In the genomic region with DNA sequence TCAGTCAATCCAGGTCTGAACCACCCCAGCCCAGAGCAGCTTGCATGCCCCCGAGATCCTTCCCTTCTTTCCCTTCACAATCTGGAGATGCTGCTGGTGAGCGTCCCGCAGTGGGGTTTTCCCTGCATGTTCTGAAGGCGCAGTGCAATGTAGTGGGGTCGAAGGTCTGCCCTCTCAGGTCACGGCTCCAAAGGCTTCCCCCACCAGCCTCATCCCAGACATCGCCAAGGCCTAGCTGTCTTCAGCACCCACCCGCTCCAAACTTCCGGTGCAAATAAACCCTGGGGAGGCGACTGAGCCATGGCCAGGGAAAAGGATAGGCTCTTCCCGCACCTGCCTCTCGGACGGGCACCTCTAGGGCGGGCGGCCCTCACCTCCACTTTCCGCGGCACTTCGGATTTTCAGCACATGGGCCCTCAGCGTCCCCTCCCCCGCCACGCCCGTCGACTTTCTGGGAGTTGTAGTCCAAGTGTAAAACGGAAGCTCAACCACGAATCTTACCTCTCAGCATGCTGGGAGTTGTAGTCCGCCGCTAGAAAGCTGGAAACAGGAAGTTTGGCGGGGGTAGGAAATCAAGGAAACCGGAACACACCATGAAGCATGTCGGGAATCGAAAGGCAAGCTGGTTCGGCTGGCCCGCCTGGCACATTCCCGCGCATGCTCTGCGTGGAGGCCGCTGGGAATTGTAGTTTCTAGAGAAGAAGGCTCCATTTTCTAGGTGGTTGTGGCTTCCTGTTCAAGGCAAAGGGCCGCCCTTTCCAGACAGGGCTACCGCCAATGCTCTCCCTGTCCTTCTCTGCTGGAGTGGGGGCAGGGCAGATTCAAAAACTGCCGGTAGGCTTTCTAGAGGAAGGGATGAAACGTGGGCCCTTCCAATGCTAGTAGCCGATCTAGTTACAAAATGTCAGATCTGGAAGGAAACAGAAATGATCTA, we compare ENCODE assay signal across 8 cellular contexts. TPM values are rescaled to one million over a fixed set of nuclear protein-coding genes. Genes with fewer than 3 reads are reported as not detected.
DNase-seq lines count a peak whose midpoint lies in the region; ATAC-seq and TF ChIP-seq lines count a peak whose summit lies in the region.

A gene (minus strand): TSS at position 410 of the 934 bp plus-strand sequence. CDS start 2,384 bp downstream, outside the sequence.

- peak within 1 kb of the TSS; percentile 62 for H2AFZ ChIP-seq in KMS-11 (ENCODE audit: low read depth)

- no peaks in the 10 kb centered on the region for H3K27me3 ChIP-seq in KMS-11 (ENCODE audit: insufficient read depth, low read depth)
- no peaks in the 10 kb centered on the region for H3K27me3 ChIP-seq in Peyer's patch
- H3K27me3 ChIP-seq in esophagus (ENCODE audit: control insufficient read depth in 1 of 2, insufficient read depth in 2 of 2, low read length in 2 of 2) = no peaks in the 10 kb centered on the region
- H3K27me3 ChIP-seq in mucosa of stomach (ENCODE audit: control insufficient read depth, insufficient read depth, low read length) = no peaks in the 10 kb centered on the region

- H3K4me3 ChIP-seq in KMS-11 (IDR thresholded peaks at IDR 0.05; ENCODE audit: insufficient read depth, low read depth, low read length) (peak within 1 kb of the TSS; percentile 99), Peyer's patch (peak within 1 kb of the TSS; percentile 57 to 75 (median 68)), esophagus (ENCODE audit: low read depth in 1 of 2, low read length in 2 of 2) (peak within 1 kb of the TSS; percentile 76 to 79), mucosa of stomach (ENCODE audit: low read length) (peak within 1 kb of the TSS; percentile 92)

- H3K4me1 ChIP-seq in KMS-11 (ENCODE audit: low read depth, poor library complexity, severe bottlenecking) (peaks cover 55% of the 10 kb centered on the region), Peyer's patch (peaks cover 0 to 15% (median 3%) of the 10 kb centered on the region in 4 donors), esophagus (ENCODE audit: control insufficient read depth in 2 of 2, insufficient read depth in 2 of 2, low read length in 1 of 2) (peaks cover 0 to 2% of the 10 kb centered on the region in 2 donors), mucosa of stomach (ENCODE audit: control insufficient read depth, insufficient read depth, low read length) (peaks cover 20% of the 10 kb centered on the region)

- 1% methylated on average over 42 of the region's 42 CpGs for WGBS in esophagus, 2 donors

- H3K9ac ChIP-seq in KMS-11 (peak within 1 kb of the TSS; percentile 83), mucosa of stomach (ENCODE audit: low read length) (peak within 1 kb of the TSS; percentile 70)

- peak in 1 of 2 donors; percentile 43 for TF ChIP-seq POLR2A in Peyer's patch (IDR thresholded peaks at IDR 0.05)

- peak within 1 kb of the TSS; percentile 81 for H3K4me2 ChIP-seq in KMS-11

- peak; percentile 99 for DNase-seq in DMS53 treated with DMSO at 0.1 percent for 48 hours (lab: John Stamatoyannopoulos, UW; ENCODE audit: unreplicated experiment)
- peak; percentile 96 to 99 (median 98) for DNase-seq in Peyer's patch
- DNase-seq in activated T-cell treated with anti-CD3 and anti-CD28 coated beads, Interleukin-2, amount 50 U/mL, for 48 hours = peak; percentile 96 to 97
- DNase-seq in stimulated activated CD8-positive, alpha-beta memory T cell treated with anti-CD3 and anti-CD28 coated beads, Interleukin-7, amount 100 ng/mL, for 1 hour (ENCODE audit: low read depth in 2 of 2) = peak; percentile 91

- no peaks in the 10 kb centered on the region; the same call in 1 of the 2 replicates for H3K36me3 ChIP-seq in KMS-11 (ENCODE audit: insufficient read depth)
- peaks cover 0 to 53% (median 0%) of the 10 kb centered on the region in 3 donors for H3K36me3 ChIP-seq in Peyer's patch
- H3K36me3 ChIP-seq in esophagus (ENCODE audit: control insufficient read depth in 2 of 2, insufficient read depth in 2 of 2, low read length in 1 of 2) = peaks cover 10 to 35% of the 10 kb centered on the region in 2 donors
- H3K36me3 ChIP-seq in mucosa of stomach (ENCODE audit: control insufficient read depth, insufficient read depth, low read length) = peaks cover 7% of the 10 kb centered on the region

- H4K20me1 ChIP-seq in KMS-11 (ENCODE audit: insufficient read depth) = peaks cover 6% of the 10 kb centered on the region; the same call in 1 of the 2 replicates

- peaks cover 53% of the 10 kb centered on the region for H3K79me2 ChIP-seq in KMS-11 (ENCODE audit: insufficient read depth, low read depth)

- H3K27ac ChIP-seq in KMS-11 (peak within 1 kb of the TSS; percentile 72), Peyer's patch (peak within 1 kb of the TSS; percentile 69 to 87 (median 82)), esophagus (ENCODE audit: low read depth in 2 of 2, low read length in 1 of 2) (peak within 1 kb of the TSS; percentile 95 to 97)

- peak; percentile 68 for ATAC-seq in GM21737 (IDR thresholded peaks at IDR 0.05; ENCODE audit: unreplicated experiment)

- H3K9me3 ChIP-seq in Peyer's patch = no peaks in the 10 kb centered on the region
- no peaks in the 10 kb centered on the region for H3K9me3 ChIP-seq in esophagus (ENCODE audit: control insufficient read depth in 2 of 2, insufficient read depth in 1 of 2, low read depth in 1 of 2, low read length in 1 of 2)
- H3K9me3 ChIP-seq in mucosa of stomach (ENCODE audit: control insufficient read depth, low read length) = no peaks in the 10 kb centered on the region

- no peak; the same call in 1 of the 2 replicates for TF ChIP-seq CTCF in KMS-11 (conservative IDR thresholded peaks at IDR 0.05; ENCODE audit: low read depth, low read length)
- TF ChIP-seq CTCF in Peyer's patch (IDR thresholded peaks at IDR 0.05) = peak in 1 of 6 experiments; percentile 14

RNA-seq across cellular contexts. Expression of the gene that starts here (rescaled TPM):
- 10 to 100 TPM; 15.7 to 35.8 (median 22.0) TPM for total RNA-seq in Peyer's patch
- 10 to 100 TPM; 79.3 to 81.0 TPM for polyA plus RNA-seq in esophagus

Comparison
In these comparisons a context has a peak if more than half of its experiments do, and no peak if none do; other contexts are left out.
1. Peak in every context shown above with its lines: DNase-seq, ATAC-seq, H3K4me3 ChIP-seq and H3K27ac ChIP-seq.